In genomic region chr10:123150986-123151738, GRCh38 we compare ENCODE assay signal across 8 cellular contexts. TPM values are rescaled to one million over a fixed set of nuclear protein-coding genes. Genes with fewer than 3 reads are reported as not detected.
DNase-seq lines count a peak whose midpoint lies in the region; ATAC-seq and TF ChIP-seq lines count a peak whose summit lies in the region.

No MANE protein-coding gene starts in this region.

- no peak overlapping the region for H3K27ac ChIP-seq in OCI-LY7 (ENCODE audit: low read depth, low read length, poor library complexity, severe bottlenecking)
- no peak overlapping the region for H3K27ac ChIP-seq in effector memory CD4-positive, alpha-beta T cell (ENCODE audit: insufficient read depth, low read length, poor library complexity, severe bottlenecking)
- no peak overlapping the region for H3K27ac ChIP-seq in psoas muscle

- DNase-seq in GM06990 (ENCODE audit: extremely low read depth, insufficient read length): peak; percentile 82
- no peak for DNase-seq in OCI-LY7 (ENCODE audit: low spot score)
- DNase-seq in effector memory CD4-positive, alpha-beta T cell: no peak
- DNase-seq in psoas muscle: peak in 1 of 2 donors; percentile 49
- no peak for DNase-seq in DMS79 (lab: John Stamatoyannopoulos, UW)
- no peak for DNase-seq in left lobe of liver (ENCODE audit: low spot score)
- DNase-seq in RKO (ENCODE audit: low spot score): no peak

- H3K27me3 ChIP-seq in GM06990 (replicated peaks; ENCODE audit: control insufficient read depth, insufficient read depth, low read length) (no peaks in the 10 kb centered on the region), psoas muscle (ENCODE audit: insufficient read depth in 3 of 3, low read length in 2 of 3) (peaks cover 3 to 73% (median 49%) of the 10 kb centered on the region in 3 donors)
- peaks cover 49% of the 10 kb centered on the region for H3K27me3 ChIP-seq in effector memory CD4-positive, alpha-beta T cell (replicated peaks; ENCODE audit: control insufficient read depth, insufficient read depth, low read length, poor library complexity, severe bottlenecking)

- intact Hi-C loops in OCI-LY7 (cut with micrococcal nuclease; ENCODE audit: unreplicated experiment): loop anchor here (5.0 to 10.0 kb wide), 2 partner anchors 251 to 776 kb away; partner anchors contain the start of gene PLEKHA1
- intact Hi-C loops in psoas muscle (cut with DNase I): loop anchor here (5.0 to 10.0 kb wide), 3 partner anchors 136 to 196 kb away; partner anchors contain the start of genes ACADSB (in 1 of the 2), C10orf88 (in 1 of the 2) and IKZF5 (in 1 of the 2)

- 4 to 5% (median 5%) methylated on average over 54 to 56 of the region's 56 CpGs for WGBS in psoas muscle, 3 donors

- no TSS peak for BruUV-seq in OCI-LY7 (replicated peaks; lab: Mats Ljungman, UMichigan)

- H3K4me2 ChIP-seq in OCI-LY7 (ENCODE audit: low read length): peak overlapping the region; percentile 45

- H3K36me3 ChIP-seq in GM06990 (ENCODE audit: control insufficient read depth, insufficient read depth, low read length) (no peaks in the 10 kb centered on the region), OCI-LY7 (ENCODE audit: insufficient read depth, low read length) (peaks cover 15% of the 10 kb centered on the region), psoas muscle (ENCODE audit: insufficient read depth in 1 of 2, low read depth in 1 of 2) (peaks cover 0 to 9% of the 10 kb centered on the region in 2 donors)
- H3K36me3 ChIP-seq in effector memory CD4-positive, alpha-beta T cell (ENCODE audit: control insufficient read depth, insufficient read depth, low read length): peaks cover 4% of the 10 kb centered on the region

- peak; percentile 27 for TF ChIP-seq CTCF in GM06990 (IDR thresholded peaks at IDR 0.05; ENCODE audit: insufficient read depth, low read length, poor library complexity, severe bottlenecking)
- no peak for TF ChIP-seq CTCF in OCI-LY7 (conservative IDR thresholded peaks at IDR 0.05; ENCODE audit: low read length)
- no peak for TF ChIP-seq CTCF in psoas muscle (IDR thresholded peaks at IDR 0.05)

- POLR2A ChIA-PET in OCI-LY7 (lab: Charles Lee): interaction anchor here (0.7 to 1.6 kb wide), 2 partner anchors 9 to 815 kb away, joined by 3 to 9 read pairs; no protein-coding TSS in a partner anchor

- H3K4me3 ChIP-seq in GM06990 (replicated peaks; ENCODE audit: low read depth, low read length): peak overlapping the region; percentile 75
- no peak overlapping the region for H3K4me3 ChIP-seq in OCI-LY7 (ENCODE audit: low read depth, low read length, poor library complexity, severe bottlenecking)
- peak overlapping the region; percentile 45 for H3K4me3 ChIP-seq in effector memory CD4-positive, alpha-beta T cell (ENCODE audit: insufficient read depth, low read depth, low read length, poor library complexity, severe bottlenecking)
- peak overlapping the region; percentile 58 for H3K4me3 ChIP-seq in psoas muscle

- H4K20me1 ChIP-seq in OCI-LY7 (ENCODE audit: insufficient read depth, low read length): peaks cover 9% of the 10 kb centered on the region

- peak overlapping the region; percentile 76 for H2AFZ ChIP-seq in OCI-LY7 (ENCODE audit: low read length)

- H3K9me3 ChIP-seq in OCI-LY7 (ENCODE audit: low read length) (no peaks in the 10 kb centered on the region), psoas muscle (no peaks in the 10 kb centered on the region)
- H3K9me3 ChIP-seq in effector memory CD4-positive, alpha-beta T cell (ENCODE audit: control insufficient read depth, low read length): no peaks in the 10 kb centered on the region

- H3K9me2 ChIP-seq in OCI-LY7 (ENCODE audit: insufficient read depth, low read length): no peaks in the 10 kb centered on the region

- H3K4me1 ChIP-seq in OCI-LY7 (ENCODE audit: insufficient read depth, low read length, poor library complexity, severe bottlenecking) (peaks cover 28% of the 10 kb centered on the region), psoas muscle (peaks cover 37% of the 10 kb centered on the region)
- peaks cover 66% of the 10 kb centered on the region for H3K4me1 ChIP-seq in effector memory CD4-positive, alpha-beta T cell (ENCODE audit: control insufficient read depth, insufficient read depth, low read length, poor library complexity, severe bottlenecking)

- peaks cover 19% of the 10 kb centered on the region for H3K79me2 ChIP-seq in OCI-LY7 (ENCODE audit: insufficient read depth, low read depth, low read length)

- CTCF ChIA-PET in OCI-LY7 (lab: Charles Lee; ENCODE audit: unreplicated experiment): interaction anchor here (1.0 kb wide), 1 partner anchor 250 kb away, joined by 6 read pairs; no protein-coding TSS in a partner anchor

- ATAC-seq in psoas muscle (no peak), left lobe of liver (no peak), GM21786 (IDR thresholded peaks at IDR 0.05; ENCODE audit: unreplicated experiment) (no peak)

RNA-seq across cellular contexts. Expression of gene BUB3, which starts 3.0 kb away (rescaled TPM):
- total RNA-seq in OCI-LY7 (2014; rRNA removed; shearing (Covaris generic)): 437 and 526 TPM in 2 replicates
- 312 and 335 TPM in 2 replicates for total RNA-seq in OCI-LY7 (2022)
- total RNA-seq in psoas muscle: 10 to 100 TPM; 28.6 to 35.3 (median 31.2) TPM
- polyA plus RNA-seq in psoas muscle: 10 to 100 TPM; 32.9 to 67.3 (median 49.1) TPM
- 24.8 TPM for total RNA-seq in left lobe of liver

RNA-seq across cellular contexts. Expression of gene HMX2, which starts 3.2 kb away (rescaled TPM):
- 1.2 and 2.0 TPM in 2 replicates for total RNA-seq in OCI-LY7 (2014; rRNA removed; shearing (Covaris generic))
- total RNA-seq in OCI-LY7 (2022): 1.7 and 2.4 TPM in 2 replicates
- not detected for total RNA-seq in psoas muscle
- polyA plus RNA-seq in psoas muscle: not detected
- total RNA-seq in left lobe of liver: not detected

RNA-seq across cellular contexts. Expression of gene HMX3, which starts 15.4 kb away (rescaled TPM):
- total RNA-seq in OCI-LY7 (2014; rRNA removed; shearing (Covaris generic)): 0.44 TPM in 1 of 2 replicates, not detected in the other
- total RNA-seq in OCI-LY7 (2022): not detected in 2 replicates
- total RNA-seq in psoas muscle: not detected
- polyA plus RNA-seq in psoas muscle: not detected
- 0.20 TPM for total RNA-seq in left lobe of liver

Comparison
In these comparisons a context has a peak if more than half of its experiments do, and no peak if none do; other contexts are left out.
1. RNA of gene BUB3, which starts 3.0 kb away (total RNA-seq): 312 to 526 TPM in OCI-LY7; 28.6 to 35.3 TPM in psoas muscle and 24.8 TPM in left lobe of liver (single experiment); every median in the first group is over 4 times any median in the second.